5 cellular contexts compared by ENCODE assay signal in the genomic region with DNA sequence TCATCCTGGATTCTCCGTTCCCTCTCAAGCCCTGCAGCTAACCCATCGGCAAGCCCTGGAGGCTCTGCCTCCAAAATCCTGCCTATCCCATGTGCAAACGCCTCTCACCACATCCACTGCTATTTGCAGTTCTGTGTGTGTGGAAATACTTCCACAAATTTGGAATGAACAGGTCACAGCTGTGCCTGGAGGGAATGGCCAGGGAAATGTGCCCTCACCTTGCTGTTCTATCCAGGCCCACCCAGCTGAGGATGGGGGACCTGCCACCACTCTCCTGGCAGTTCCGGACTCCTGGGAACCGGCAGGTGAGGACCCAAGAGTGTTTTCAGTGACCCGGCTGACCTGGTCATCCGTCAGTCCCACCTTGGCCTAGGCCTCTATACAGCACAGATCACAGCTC. TPM values are rescaled to one million over a fixed set of nuclear protein-coding genes. Genes with fewer than 3 reads are reported as not detected.
"Had no signal": no experiment of that assay in that cellular context is flagged by ENCODE, and none has a peak within 500 bp of the region (broad histone marks: within the 10 kb centered on the region; RNA-seq: fewer than 3 reads in every experiment).

No MANE protein-coding gene starts in this region.

RNA-seq across cellular contexts. Expression of gene TBC1D3H, which starts 12.3 kb away (rescaled TPM):
- total RNA-seq: HT-29, HT1080, IMR-90, K562 had no signal

RNA-seq across cellular contexts. Expression of gene TBC1D3G, which starts 52.3 kb away (rescaled TPM):
- total RNA-seq: HepG2, HT-29, HT1080, IMR-90, K562 had no signal
